Comparison of ENCODE assay signal across 19 cellular contexts in genomic region chr5:97135868-97136267, GRCh38. TPM values are rescaled to one million over a fixed set of nuclear protein-coding genes. Genes with fewer than 3 reads are reported as not detected.
"Had no signal": no experiment of that assay in that cellular context is flagged by ENCODE, and none has a peak within 500 bp of the region (broad histone marks: within the 10 kb centered on the region; RNA-seq: fewer than 3 reads in every experiment).

No MANE protein-coding gene starts in this region.

- H3K4me3 ChIP-seq: colonic mucosa, lower lobe of right lung, SK-N-MC, thoracic aorta, upper lobe of right lung had no signal

- H3K27me3 ChIP-seq: colonic mucosa, upper lobe of right lung had no signal

- ATAC-seq: lower lobe of right lung, upper lobe of right lung had no signal

- H3K27ac Mint-ChIP-seq: endodermal cell had no signal

- H3K4me3 Mint-ChIP-seq: central memory CD8-positive, alpha-beta T cell; endodermal cell had no signal

- DNase-seq: activated CD4-positive, alpha-beta T cell treated with anti-CD3 and anti-CD28 coated beads, Interleukin-2, amount 50 U/mL, for 48 hours; activated CD4-positive, CD25-positive, alpha-beta regulatory T cell; activated CD8-positive, alpha-beta memory T cell treated with anti-CD3 and anti-CD28 coated beads, Interleukin-2, amount 50 U/mL, for 48 hours; anterior cingulate cortex; colonic mucosa; endodermal cell; foreskin fibroblast; glutamatergic neuron; hippocampal formation; left colon; lower lobe of right lung; retina; upper lobe of right lung had no signal

- H3K4me1 ChIP-seq: colonic mucosa, lower lobe of right lung, upper lobe of right lung had no signal

- H3K36me3 ChIP-seq: colonic mucosa, lower lobe of right lung, thoracic aorta, upper lobe of right lung had no signal

- H3K27ac ChIP-seq: colonic mucosa, epithelial cell of prostate, lower lobe of right lung, SK-N-MC, thoracic aorta, upper lobe of right lung had no signal

- H3K9me3 Mint-ChIP-seq: central memory CD8-positive, alpha-beta T cell; endodermal cell had no signal

- H3K4me1 Mint-ChIP-seq: central memory CD8-positive, alpha-beta T cell had no signal

RNA-seq across cellular contexts. Expression of gene LIX1, which starts 6.5 kb away (rescaled TPM):
- total RNA-seq: lower lobe of right lung, omental fat pad, posterior vena cava, thoracic aorta, upper lobe of right lung had no signal
